20 cellular contexts compared by ENCODE assay signal in the genomic region with DNA sequence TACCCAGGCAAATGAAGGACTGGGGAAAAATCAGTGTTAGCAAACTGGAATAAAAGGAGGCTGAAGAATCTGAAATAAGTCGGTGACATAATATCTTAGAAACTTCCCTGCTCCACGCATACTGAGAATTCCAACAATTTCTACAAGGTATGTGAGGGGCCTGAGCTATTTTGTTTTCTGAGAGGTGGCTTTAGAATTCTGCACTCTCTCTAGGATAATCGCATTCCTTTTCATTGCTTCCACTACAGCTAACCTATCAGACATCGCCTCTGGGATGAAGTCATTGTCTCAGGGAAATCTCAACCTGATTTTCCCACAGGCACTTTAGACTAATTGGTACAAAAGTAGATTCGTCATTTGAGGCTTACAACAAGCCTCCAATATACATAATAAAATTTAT.
"Had no signal": no experiment of that assay in that cellular context is flagged by ENCODE, and none has a peak within 500 bp of the region (broad histone marks: within the 10 kb centered on the region; RNA-seq: fewer than 3 reads in every experiment).

No MANE protein-coding gene starts in this region.

- H3K4me3 Mint-ChIP-seq: activated CD8-positive, alpha-beta T cell treated with anti-CD3 and anti-CD28 coated beads, Interleukin-2, amount 10 ng/mL, durations not matched to agents 7 days and 5 days; brain; stimulated activated naive CD8-positive, alpha-beta T cell treated with anti-CD3 and anti-CD28 coated beads, Interleukin-15, Interleukin-2, amounts not matched to agents 100 ng/mL and 50 ng/mL, for 24 hours; T-helper 17 cell; type B pancreatic cell had no signal

- H3K27me3 Mint-ChIP-seq: brain; stimulated activated naive CD8-positive, alpha-beta T cell treated with anti-CD3 and anti-CD28 coated beads, Interleukin-15, Interleukin-2, amounts not matched to agents 100 ng/mL and 50 ng/mL, for 24 hours; T-helper 17 cell; type B pancreatic cell had no signal

- H3K36me3 Mint-ChIP-seq: brain, type B pancreatic cell had no signal

- H3K36me3 ChIP-seq: gastrocnemius medialis, heart right ventricle, left ventricle myocardium inferior, right lobe of liver, suprapubic skin had no signal

- H3K4me2 ChIP-seq: smooth muscle cell had no signal

- H3K4me3 ChIP-seq: gastrocnemius medialis, heart right ventricle, left ventricle myocardium inferior, psoas muscle, right lobe of liver, smooth muscle cell, suprapubic skin had no signal

- H3K4me1 ChIP-seq: gastrocnemius medialis, heart right ventricle, left ventricle myocardium inferior, psoas muscle, right lobe of liver, suprapubic skin had no signal

- H3K9me3 ChIP-seq: gastrocnemius medialis, psoas muscle, right lobe of liver had no signal

- H3K4me1 Mint-ChIP-seq: brain, T-helper 17 cell had no signal

- ATAC-seq: activated CD8-positive, alpha-beta T cell treated with anti-CD3 and anti-CD28 coated beads, Interleukin-2, amount 10 ng/mL, durations not matched to agents 7 days and 5 days; activated naive CD4-positive, alpha-beta T cell treated with anti-CD3 and anti-CD28 coated beads, Interleukin-2, amount 50 U/mL, for 72 hours; gastrocnemius medialis; heart right ventricle; psoas muscle; right lobe of liver; T-helper 17 cell had no signal

- H3K27ac Mint-ChIP-seq: activated CD8-positive, alpha-beta T cell treated with anti-CD3 and anti-CD28 coated beads, Interleukin-2, amount 10 ng/mL, durations not matched to agents 7 days and 5 days; activated naive CD4-positive, alpha-beta T cell treated with anti-CD3 and anti-CD28 coated beads, Interleukin-2, amount 50 U/mL, for 72 hours; brain; stimulated activated naive CD8-positive, alpha-beta T cell treated with anti-CD3 and anti-CD28 coated beads, Interleukin-15, Interleukin-2, amounts not matched to agents 100 ng/mL and 50 ng/mL, for 24 hours; T-helper 17 cell; type B pancreatic cell had no signal

- DNase-seq: activated CD4-positive, alpha-beta T cell treated with anti-CD3 and anti-CD28 coated beads for 48 hours; activated CD8-positive, alpha-beta memory T cell treated with anti-CD3 and anti-CD28 coated beads, Interleukin-2, amount 50 U/mL, for 4 hours; activated CD8-positive, alpha-beta T cell treated with anti-CD3 and anti-CD28 coated beads, Interleukin-2, amount 10 ng/mL, durations not matched to agents 7 days and 5 days; activated gamma-delta T cell; activated T-cell treated with anti-CD3 and anti-CD28 coated beads, Interleukin-2, amount 50 U/mL, for 48 hours; amniotic stem cell; dermis blood vessel endothelial cell; gastrocnemius medialis; heart right ventricle; kidney; left ventricle myocardium inferior; psoas muscle; right lobe of liver; T-helper 17 cell had no signal

- H3K9me3 Mint-ChIP-seq: type B pancreatic cell had no signal

- H3K27me3 ChIP-seq: gastrocnemius medialis, heart right ventricle, right lobe of liver, suprapubic skin had no signal

- H3K27ac ChIP-seq: gastrocnemius medialis, heart right ventricle, left ventricle myocardium inferior, psoas muscle, right lobe of liver, suprapubic skin had no signal
